Comparison of ENCODE assay signal across 9 cellular contexts in the genomic region with DNA sequence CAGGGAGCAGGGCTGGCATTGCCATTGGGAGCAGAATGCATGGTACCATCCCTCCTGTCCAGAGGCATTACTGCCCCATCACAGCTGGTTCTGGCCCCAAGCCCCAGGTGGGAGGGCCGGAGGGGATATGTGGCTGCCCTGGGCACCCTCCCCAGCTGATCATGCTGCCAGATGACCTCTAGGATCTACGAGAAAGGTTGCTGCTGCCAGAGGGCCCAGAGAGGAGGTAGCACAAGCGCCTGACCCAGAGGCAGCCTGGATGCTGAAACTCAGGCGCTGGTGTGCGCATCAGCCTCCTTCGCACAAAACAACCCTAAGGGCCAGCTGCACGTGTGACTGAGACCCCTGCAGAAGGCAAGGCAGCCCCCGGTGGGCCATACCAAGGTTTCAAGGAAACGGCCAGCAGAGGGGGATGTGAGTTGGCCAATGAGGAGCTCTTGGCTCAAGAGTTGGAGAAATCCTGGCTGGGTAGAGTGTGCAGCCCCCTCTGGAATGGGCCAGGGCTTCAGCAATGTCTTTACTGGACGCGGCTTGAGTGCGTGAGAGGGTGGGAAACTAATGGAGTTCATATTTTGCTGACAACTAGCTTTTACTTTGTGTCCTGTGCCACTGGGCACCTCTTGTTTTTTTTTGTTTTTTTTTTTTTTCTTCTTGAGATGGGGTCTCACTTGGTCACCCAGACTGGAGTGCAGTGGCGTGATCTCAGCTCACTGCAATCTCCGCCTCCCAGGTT.
DNase-seq lines count a peak whose midpoint lies in the region; ATAC-seq and TF ChIP-seq lines count a peak whose summit lies in the region.
"Had no signal": no experiment of that assay in that cellular context is flagged by ENCODE, and none has a peak within 500 bp of the region (broad histone marks: within the 10 kb centered on the region; RNA-seq: fewer than 3 reads in every experiment).

No MANE protein-coding gene starts in this region.

- no peaks in the 10 kb centered on the region for H3K79me2 ChIP-seq in Karpas-422 (ENCODE audit: low read length)

- no peak overlapping the region for H4K8ac ChIP-seq in neuronal stem cell (ENCODE audit: low read depth, low read length)

- H3K4me3 Mint-ChIP-seq in brain: no peak overlapping the region

- H2BK5ac ChIP-seq in neuronal stem cell (ENCODE audit: low read length): peak overlapping the region; percentile 17

- ATAC-seq in HG03045 (IDR thresholded peaks at IDR 0.05; ENCODE audit: unreplicated experiment): no peak
- no peak for ATAC-seq in activated CD4-positive, CD25-positive, alpha-beta regulatory T cell treated with anti-CD3 and anti-CD28 coated beads, Interleukin-2, amount 50 U/mL, for 24 hours

- H3K4me2 ChIP-seq in Karpas-422 (ENCODE audit: low read depth, low read length, poor library complexity, severe bottlenecking): no peak overlapping the region
- H3K4me2 ChIP-seq in neuronal stem cell (ENCODE audit: insufficient read depth, low read length, poor library complexity, severe bottlenecking): no peak overlapping the region

- H3K4me3 ChIP-seq in Karpas-422 (ENCODE audit: low read length) (no peak overlapping the region), neuronal stem cell (ENCODE audit: low read length in 2 of 2) (no peak overlapping the region)
- H3K4me3 ChIP-seq: MG63 had no signal

- H3K27ac ChIP-seq in C4-2B: no peak overlapping the region
- no peak overlapping the region for H3K27ac ChIP-seq in Karpas-422 (ENCODE audit: low read length)
- H3K27ac ChIP-seq in neuronal stem cell (replicated peaks; ENCODE audit: low read length): no peak overlapping the region

- no peaks in the 10 kb centered on the region for H3K9me3 ChIP-seq in Karpas-422 (ENCODE audit: low read length)
- no peaks in the 10 kb centered on the region for H3K9me3 ChIP-seq in neuronal stem cell (replicated peaks in 1 of 2; ENCODE audit: control insufficient read depth in 2 of 2, insufficient read depth in 1 of 2, low read depth in 1 of 2, low read length in 2 of 2)
- H3K9me3 ChIP-seq: MG63 had no signal

- H2AK5ac ChIP-seq in neuronal stem cell (ENCODE audit: low read depth, low read length): peak overlapping the region; percentile 70

- H3K4me1 ChIP-seq in Karpas-422 (ENCODE audit: low read length): peaks cover 41% of the 10 kb centered on the region
- peaks cover 0 to 12% of the 10 kb centered on the region in 2 donors for H3K4me1 ChIP-seq in neuronal stem cell (ENCODE audit: control insufficient read depth in 2 of 2, insufficient read depth in 1 of 2, low read depth in 1 of 2, low read length in 2 of 2)

- H3K18ac ChIP-seq in neuronal stem cell (ENCODE audit: low read length): peak overlapping the region; percentile 91

- WGBS in neuronal stem cell (ENCODE audit: extremely low coverage in 2 of 2, insufficient read length in 2 of 2, insufficient replicate concordance in 1 of 2), 2 donors: no CpG with 5 or more reads among the region's 14 CpGs

- H3K9me2 ChIP-seq in Karpas-422 (replicated peaks; ENCODE audit: insufficient read depth, low read length): no peaks in the 10 kb centered on the region

- H4K20me1 ChIP-seq in Karpas-422 (ENCODE audit: insufficient read depth, low read depth, low read length): no peaks in the 10 kb centered on the region

- H3K36me3 ChIP-seq in Karpas-422 (ENCODE audit: insufficient read depth, low read length) (no peaks in the 10 kb centered on the region), neuronal stem cell (replicated peaks in 1 of 2; ENCODE audit: control insufficient read depth in 2 of 2, insufficient read depth in 2 of 2, low read length in 2 of 2) (no peaks in the 10 kb centered on the region)
- H3K36me3 ChIP-seq: MG63 had no signal

- H3K9ac ChIP-seq in Karpas-422 (ENCODE audit: low read length) (peak overlapping the region; percentile 29; the same call in 1 of the 2 replicates), neuronal stem cell (ENCODE audit: low read depth, low read length, poor library complexity) (no peak overlapping the region)

- H3K14ac ChIP-seq in neuronal stem cell (ENCODE audit: low read length): peak overlapping the region; percentile 11

- H3K4me1 Mint-ChIP-seq in brain: peaks cover 25% of the 10 kb centered on the region

- H3K27me3 Mint-ChIP-seq in brain: peaks cover 15% of the 10 kb centered on the region

- H2BK15ac ChIP-seq in neuronal stem cell (ENCODE audit: low read length): peak overlapping the region; percentile 69

- no peaks in the 10 kb centered on the region for H3K36me3 Mint-ChIP-seq in brain

- H2BK12ac ChIP-seq in neuronal stem cell (ENCODE audit: low read length): peak overlapping the region; percentile 82

- H2BK120ac ChIP-seq in neuronal stem cell (ENCODE audit: low read depth, low read length): no peak overlapping the region

- H2AFZ ChIP-seq in Karpas-422 (ENCODE audit: low read length): peak overlapping the region; percentile 71; the same call in 1 of the 2 replicates
- peak overlapping the region; percentile 47 for H2AFZ ChIP-seq in neuronal stem cell (ENCODE audit: low read length)

- H3K27me3 ChIP-seq in Karpas-422 (ENCODE audit: low read length): no peaks in the 10 kb centered on the region
- no peaks in the 10 kb centered on the region for H3K27me3 ChIP-seq in neuronal stem cell (ENCODE audit: control insufficient read depth in 3 of 3, insufficient read depth in 3 of 3, low read depth in 1 of 3, low read length in 3 of 3)
- H3K27me3 ChIP-seq: MG63 had no signal

- H3K79me1 ChIP-seq in neuronal stem cell (ENCODE audit: low read depth, low read length): no peaks in the 10 kb centered on the region

- DNase-seq in Karpas-422 (peak; percentile 62), neuronal stem cell (ENCODE audit: low spot score) (no peak), retina (no peak), MV-4-11 (lab: John Stamatoyannopoulos, UW) (no peak)

- peak overlapping the region; percentile 51 to 88 (median 68) for H3K27ac Mint-ChIP-seq in brain

- peak overlapping the region; percentile 29 for H3K23ac ChIP-seq in neuronal stem cell (ENCODE audit: low read depth, low read length, poor library complexity)

- TF ChIP-seq CTCF in C4-2B (conservative IDR thresholded peaks at IDR 0.05): peak; percentile 80
- TF ChIP-seq CTCF in brain (conservative IDR thresholded peaks at IDR 0.05): peak; percentile 6 to 47

- H4K91ac ChIP-seq in neuronal stem cell (ENCODE audit: low read depth, low read length, poor library complexity): no peak overlapping the region

- no peak overlapping the region for H3K4ac ChIP-seq in neuronal stem cell (ENCODE audit: low read length)

- peaks cover 0 to 3% (median 0%) of the 10 kb centered on the region in 5 experiments for H3K9me3 Mint-ChIP-seq in brain
